Comparison of ENCODE assay signal across 10 cellular contexts in the genomic region with DNA sequence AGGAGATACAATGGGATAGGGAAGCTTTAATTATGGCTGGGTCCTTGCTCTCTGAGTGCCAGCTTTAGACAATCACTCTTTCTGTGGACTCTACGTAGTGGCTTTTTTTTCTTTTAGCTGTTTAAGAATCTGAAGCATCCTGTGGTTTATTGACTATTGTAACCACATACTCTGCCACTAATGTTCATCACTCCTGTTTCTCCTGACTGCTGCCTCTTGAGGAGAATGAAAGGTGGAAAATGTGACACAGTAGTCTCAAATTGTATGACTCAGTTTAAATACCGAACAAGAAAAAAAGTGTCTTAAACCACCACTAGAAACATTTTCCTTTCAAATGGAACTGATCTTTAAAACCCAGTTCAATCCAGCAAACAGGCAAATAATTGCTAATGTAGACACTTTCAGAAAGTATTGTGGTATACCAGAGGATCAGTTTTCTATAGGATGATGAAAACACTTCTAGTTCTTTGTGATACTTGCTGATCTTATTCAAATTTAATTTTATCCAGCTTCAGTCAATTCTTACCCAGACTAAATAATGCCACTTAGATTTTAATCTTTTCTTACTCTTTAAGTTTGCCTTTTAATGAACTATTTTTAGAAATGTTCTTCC.
DNase-seq lines count a peak whose midpoint lies in the region; ATAC-seq and TF ChIP-seq lines count a peak whose summit lies in the region.
"Had no signal": no experiment of that assay in that cellular context is flagged by ENCODE, and none has a peak within 500 bp of the region (broad histone marks: within the 10 kb centered on the region; RNA-seq: fewer than 3 reads in every experiment).

No MANE protein-coding gene starts in this region.

- dilution Hi-C loops in IMR-90 (cut with HindIII; ENCODE audit: low sequenced_read_pairs, unreplicated experiment), result loop anchor here (25.0 kb wide), 1 partner anchor 237 kb away; no protein-coding TSS in a partner anchor

- no peaks in the 10 kb centered on the region for H3K9me3 ChIP-seq in CD8-positive, alpha-beta memory T cell (ENCODE audit: low read length)
- H3K9me3 ChIP-seq in IMR-90 (ENCODE audit: control insufficient read depth, insufficient read depth, low read length) (no peaks in the 10 kb centered on the region), adipocyte (ENCODE audit: control insufficient read depth, low read length) (no peaks in the 10 kb centered on the region), left lung (no peaks in the 10 kb centered on the region), sigmoid colon (no peaks in the 10 kb centered on the region)

- H3K23ac ChIP-seq in IMR-90 (ENCODE audit: low read depth, low read length), result no peak overlapping the region

- no peak for TF ChIP-seq CTCF in IMR-90 (conservative IDR thresholded peaks at IDR 0.05; ENCODE audit: low read depth, low read length)
- no peak for TF ChIP-seq CTCF in left lung (IDR thresholded peaks at IDR 0.05)
- TF ChIP-seq CTCF in sigmoid colon (IDR thresholded peaks at IDR 0.05), result no peak
- no peak for TF ChIP-seq CTCF in RWPE1 (conservative IDR thresholded peaks at IDR 0.05; ENCODE audit: low read depth)

- no peak overlapping the region for H3K4me3 ChIP-seq in CD8-positive, alpha-beta memory T cell (ENCODE audit: low read length)
- H3K4me3 ChIP-seq in IMR-90 (ENCODE audit: insufficient read depth, low read depth, low read length) (no peak overlapping the region), adipocyte (ENCODE audit: low read length) (no peak overlapping the region), left lung (no peak overlapping the region), sigmoid colon (no peak overlapping the region)

- H3K27me3 ChIP-seq in CD8-positive, alpha-beta memory T cell (ENCODE audit: insufficient read depth, low read length, poor library complexity, severe bottlenecking), result no peaks in the 10 kb centered on the region
- H3K27me3 ChIP-seq in IMR-90 (ENCODE audit: control insufficient read depth, insufficient read depth, low read length), result no peaks in the 10 kb centered on the region
- no peaks in the 10 kb centered on the region for H3K27me3 ChIP-seq in adipocyte (replicated peaks; ENCODE audit: control insufficient read depth, insufficient read depth, low read length)
- no peaks in the 10 kb centered on the region for H3K27me3 ChIP-seq in left lung
- H3K27me3 ChIP-seq in sigmoid colon, result no peaks in the 10 kb centered on the region

- ATAC-seq in IMR-90 (ENCODE audit: low read depth), result peak; percentile 65
- peak; percentile 82 for ATAC-seq in left lung
- ATAC-seq in GM21529 (IDR thresholded peaks at IDR 0.05; ENCODE audit: unreplicated experiment), result no peak

- no peaks in the 10 kb centered on the region for H4K20me1 ChIP-seq in IMR-90 (ENCODE audit: insufficient read depth, low read length)

- H3K4me1 Mint-ChIP-seq in CD8-positive, alpha-beta memory T cell, result peaks cover 5 to 14% (median 11%) of the 10 kb centered on the region in 3 donors

- peaks cover 0 to 7% (median 0%) of the 10 kb centered on the region in 3 donors for H3K36me3 Mint-ChIP-seq in CD8-positive, alpha-beta memory T cell

- TF ChIP-seq POLR2A in IMR-90 (IDR thresholded peaks at IDR 0.05; ENCODE audit: low read depth, low read length), result no peak
- no peak for TF ChIP-seq POLR2A in sigmoid colon (IDR thresholded peaks at IDR 0.05)

- no peak overlapping the region for H3K18ac ChIP-seq in IMR-90 (ENCODE audit: low read depth, low read length)

- no peak overlapping the region for H3K4ac ChIP-seq in IMR-90 (ENCODE audit: low read depth, low read length)

- DNase-seq in CD8-positive, alpha-beta memory T cell, result no peak
- DNase-seq in IMR-90, result peak; percentile 78
- DNase-seq in adipocyte (ENCODE audit: low read depth), result peak; percentile 64
- DNase-seq in left lung, result no peak
- DNase-seq in sigmoid colon, result no peak
- DNase-seq in RWPE1 (ENCODE audit: low spot score), result no peak
- no peak for DNase-seq in germinal center (ENCODE audit: low spot score)
- DNase-seq: activated CD8-positive, alpha-beta memory T cell treated with anti-CD3 and anti-CD28 coated beads for 24 hours; effector memory CD4-positive, alpha-beta T cell had no signal

- no CpG with 5 or more reads among the region's 2 CpGs for WGBS in IMR-90 (ENCODE audit: extremely low coverage in 2 of 2, insufficient read length in 1 of 2), 2 experiments
- WGBS in sigmoid colon, 2 donors, result 66 to 82% methylated on average over 2 of the region's 2 CpGs

- no TSS peak for BruUV-seq in IMR-90 (replicated peaks; lab: Mats Ljungman, UMichigan)

- no peak overlapping the region for H2AK9ac ChIP-seq in IMR-90 (replicated peaks; ENCODE audit: low read depth, low read length, poor library complexity)

- H3K27ac ChIP-seq in CD8-positive, alpha-beta memory T cell (ENCODE audit: low read depth, low read length), result no peak overlapping the region
- H3K27ac ChIP-seq in IMR-90 (ENCODE audit: insufficient read depth, low read length) (no peak overlapping the region), left lung (no peak overlapping the region), sigmoid colon (no peak overlapping the region), RWPE1 (no peak overlapping the region)

- no peaks in the 10 kb centered on the region for H3K27me3 Mint-ChIP-seq in CD8-positive, alpha-beta memory T cell

- H2BK120ac ChIP-seq in IMR-90 (ENCODE audit: low read depth, low read length), result no peak overlapping the region

- no peak overlapping the region for H2BK15ac ChIP-seq in IMR-90 (ENCODE audit: low read depth, low read length)

- no peak overlapping the region for H4K8ac ChIP-seq in IMR-90 (ENCODE audit: low read depth in 2 of 2, low read length in 2 of 2)

- CTCF ChIA-PET in CD8-positive, alpha-beta memory T cell (lab: Charles Lee), result no interaction called here
- CTCF ChIA-PET in IMR-90 (lab: Yijun Ruan, JAX) (interaction anchor here (0.5 to 1.0 kb wide), 3 partner anchors 74 to 756 kb away, joined by 3 to 7 read pairs (median 3); no protein-coding TSS in a partner anchor), RWPE1 (lab: Yijun Ruan, JAX) (interaction anchor here (0.5 kb wide), 1 partner anchor 50 kb away, joined by 4 read pairs; no protein-coding TSS in a partner anchor)

- no peak overlapping the region for H4K91ac ChIP-seq in IMR-90 (ENCODE audit: insufficient read depth, low read depth, low read length)

- H2BK20ac ChIP-seq in IMR-90 (ENCODE audit: low read depth, low read length), result no peak overlapping the region

- no peaks in the 10 kb centered on the region for H3K79me1 ChIP-seq in IMR-90 (ENCODE audit: low read depth in 1 of 2, low read length in 2 of 2)

- in situ Hi-C loops in IMR-90 (cut with MboI; ENCODE audit: low sequenced_read_pairs), result no loop called here

- H3K36me3 ChIP-seq in CD8-positive, alpha-beta memory T cell (ENCODE audit: insufficient read depth, low read length), result no peaks in the 10 kb centered on the region
- H3K36me3 ChIP-seq in IMR-90 (ENCODE audit: control insufficient read depth, insufficient read depth, low read length), result no peaks in the 10 kb centered on the region
- H3K36me3 ChIP-seq in adipocyte (ENCODE audit: control insufficient read depth, insufficient read depth, low read length, severe bottlenecking), result no peaks in the 10 kb centered on the region
- no peaks in the 10 kb centered on the region for H3K36me3 ChIP-seq in left lung
- no peaks in the 10 kb centered on the region for H3K36me3 ChIP-seq in sigmoid colon

- no peaks in the 10 kb centered on the region for H3K9me1 ChIP-seq in IMR-90 (ENCODE audit: insufficient read depth, low read length)

- TF ChIP-seq EP300 in sigmoid colon (IDR thresholded peaks at IDR 0.05), result no peak

- TF ChIP-seq RAD21 in IMR-90 (IDR thresholded peaks at IDR 0.05; ENCODE audit: low read length), result no peak

- no peak overlapping the region for H2AFZ ChIP-seq in IMR-90 (replicated peaks; ENCODE audit: low read length, poor library complexity)

- POLR2A ChIA-PET in CD8-positive, alpha-beta memory T cell (lab: Charles Lee), result no interaction called here
- POLR2A ChIA-PET in IMR-90 (lab: Charles Lee; ENCODE audit: unreplicated experiment), result no interaction called here
- POLR2A ChIA-PET in RWPE1 (lab: Yijun Ruan, JAX; ENCODE audit: low non-redundant PET), result no interaction called here

- no peaks in the 10 kb centered on the region for H3K4me1 ChIP-seq in CD8-positive, alpha-beta memory T cell (ENCODE audit: insufficient read depth, low read length)
- H3K4me1 ChIP-seq in IMR-90 (ENCODE audit: control insufficient read depth, insufficient read depth, low read length) (no peaks in the 10 kb centered on the region), adipocyte (ENCODE audit: control insufficient read depth, insufficient read depth, low read length) (peaks cover 14% of the 10 kb centered on the region), left lung (no peaks in the 10 kb centered on the region), sigmoid colon (no peaks in the 10 kb centered on the region)

- H3K56ac ChIP-seq in IMR-90 (ENCODE audit: extremely low read depth, insufficient read depth, low read length), result no peak overlapping the region

- H2AK5ac ChIP-seq in IMR-90 (ENCODE audit: low read depth, low read length), result no peak overlapping the region

- H2BK5ac ChIP-seq in IMR-90 (ENCODE audit: low read depth, low read length, poor library complexity, severe bottlenecking), result no peak overlapping the region

- no peak overlapping the region for H3K4me2 ChIP-seq in IMR-90 (ENCODE audit: low read depth, low read length)

- H3K27ac Mint-ChIP-seq in CD8-positive, alpha-beta memory T cell, result peak overlapping the region in 5 of 8 donors; percentile 25 to 86 (median 37)

- H3K9ac ChIP-seq in IMR-90 (ENCODE audit: low read depth, low read length) (no peak overlapping the region), adipocyte (ENCODE audit: low read length) (peak overlapping the region; percentile 22)

- H4K5ac ChIP-seq in IMR-90 (ENCODE audit: low read depth, low read length), result no peak overlapping the region

- no peak overlapping the region for H3K14ac ChIP-seq in IMR-90 (replicated peaks; ENCODE audit: low read depth, low read length)

- intact Hi-C loops in IMR-90 (cut with micrococcal nuclease), result no loop called here
- intact Hi-C loops in left lung (cut with DNase I), result no loop called here
- intact Hi-C loops in sigmoid colon (cut with DNase I), result no loop called here

- peaks cover 0 to 2% (median 0%) of the 10 kb centered on the region in 5 donors for H3K9me3 Mint-ChIP-seq in CD8-positive, alpha-beta memory T cell

- no peak overlapping the region for H3K4me3 Mint-ChIP-seq in CD8-positive, alpha-beta memory T cell

TF ChIP-seq in IMR-90, 13 proteins besides CTCF, POLR2A, EP300 and RAD21:
- no peak for TF ChIP-seq USF2 (IDR thresholded peaks at IDR 0.05; ENCODE audit: low read depth, low read length)
- TF ChIP-seq FOS (IDR thresholded peaks at IDR 0.05; ENCODE audit: low read depth, low read length), result peak; percentile 32; the same call in 1 of the 2 replicates

Comparison
In these comparisons a context has a peak if more than half of its experiments do, and no peak if none do; other contexts are left out.
1. DNase-seq: peak in IMR-90 (single experiment) and adipocyte (single experiment); none in CD8-positive, alpha-beta memory T cell (0 of 5), left lung (0 of 2), sigmoid colon (single experiment), RWPE1 (single experiment) and germinal center (single experiment).